Comparison of ENCODE assay signal across 1 cellular context in genomic region chr21:32559004-32559610, GRCh38.
A peak's percentile ranks its signal among the peaks of the same experiment; 100 is the strongest.
TF ChIP-seq lines count a peak whose summit lies in the region.

No MANE protein-coding gene starts in this region.

TF ChIP-seq in K562, 482 proteins besides CTCF, POLR2A, EP300 and RAD21 (continued from another document):
- 0 out of 2 replicates have a peak, but pooled peaks have one; percentile 44 for TF ChIP-seq DMBX1 (CRISPR knock-in tag; IDR thresholded peaks at IDR 0.05; ENCODE audit: borderline replicate concordance)
- no peak for TF ChIP-seq ZNF717 (CRISPR knock-in tag; IDR thresholded peaks at IDR 0.05)
- TF ChIP-seq ARID2 (IDR thresholded peaks at IDR 0.05) = no peak
- no peak for TF ChIP-seq ZNF146 (CRISPR knock-in tag; IDR thresholded peaks at IDR 0.05; ENCODE audit: unreplicated experiment)
- no peak for TF ChIP-seq HNRNPL (IDR thresholded peaks at IDR 0.05; ENCODE audit: low read depth, low read length)
- no peak for TF ChIP-seq RCOR1 (IDR thresholded peaks at IDR 0.05; ENCODE audit: borderline replicate concordance in 1 of 2, low read depth in 2 of 2, low read length in 2 of 2)
- TF ChIP-seq RAD51 (IDR thresholded peaks at IDR 0.05; ENCODE audit: borderline replicate concordance, low read depth) = no peak
- TF ChIP-seq ZNF282 (CRISPR knock-in tag; IDR thresholded peaks at IDR 0.05) = no peak
- no peak for TF ChIP-seq SMARCC2 (IDR thresholded peaks at IDR 0.05; ENCODE audit: low read depth)
- no peak for TF ChIP-seq MXD1 (CRISPR knock-in tag; IDR thresholded peaks at IDR 0.05; ENCODE audit: borderline replicate concordance, poor library complexity, severe bottlenecking)
- TF ChIP-seq JUN (IDR thresholded peaks at IDR 0.05; ENCODE audit: borderline replicate concordance, low read depth, low read length) = no peak
- TF ChIP-seq JUN (CRISPR knock-in tag; IDR thresholded peaks at IDR 0.05; ENCODE audit: borderline replicate concordance) = no peak
- no peak for TF ChIP-seq CREB3L1 (IDR thresholded peaks at IDR 0.05; ENCODE audit: borderline replicate concordance, low read depth)
- TF ChIP-seq RFX1 (IDR thresholded peaks at IDR 0.05) = peak; percentile 86
- TF ChIP-seq KAT7 (CRISPR knock-in tag; IDR thresholded peaks at IDR 0.05; ENCODE audit: borderline replicate concordance) = no peak
- no peak for TF ChIP-seq ZBTB9 (CRISPR knock-in tag; IDR thresholded peaks at IDR 0.05)
- no peak for TF ChIP-seq ZFP1 (CRISPR knock-in tag; IDR thresholded peaks at IDR 0.05)
- TF ChIP-seq MTA2 (IDR thresholded peaks at IDR 0.05; ENCODE audit: low read depth) = no peak
- peak in 1 of 2 experiments; percentile 84; a peak in 2 of 4 replicates for TF ChIP-seq SRF (CRISPR knock-in tag; IDR thresholded peaks at IDR 0.05)
- no peak for TF ChIP-seq ZNF175 (CRISPR knock-in tag; IDR thresholded peaks at IDR 0.05; ENCODE audit: low read depth)
- TF ChIP-seq ZNF41 (CRISPR knock-in tag; conservative IDR thresholded peaks at IDR 0.05) = no peak
- TF ChIP-seq ZNF274 (IDR thresholded peaks at IDR 0.05; ENCODE audit: borderline replicate concordance, low read depth, low read length) = no peak
- no peak for TF ChIP-seq HOXB6 (CRISPR knock-in tag; IDR thresholded peaks at IDR 0.05; ENCODE audit: borderline replicate concordance)
- TF ChIP-seq TGIF2 (CRISPR knock-in tag; IDR thresholded peaks at IDR 0.05) = no peak
- no peak for TF ChIP-seq ASH1L (IDR thresholded peaks at IDR 0.05; ENCODE audit: borderline replicate concordance, low read depth, partially characterized antibody)
- no peak for TF ChIP-seq GTF2B (IDR thresholded peaks at IDR 0.05; ENCODE audit: extremely low read depth, insufficient read length)
- no peak for TF ChIP-seq HDGF (IDR thresholded peaks at IDR 0.05)
TF ChIP-seq in K562: peak in this region for 11.
